Comparison of ENCODE assay signal across 1 cellular context in the genomic region with DNA sequence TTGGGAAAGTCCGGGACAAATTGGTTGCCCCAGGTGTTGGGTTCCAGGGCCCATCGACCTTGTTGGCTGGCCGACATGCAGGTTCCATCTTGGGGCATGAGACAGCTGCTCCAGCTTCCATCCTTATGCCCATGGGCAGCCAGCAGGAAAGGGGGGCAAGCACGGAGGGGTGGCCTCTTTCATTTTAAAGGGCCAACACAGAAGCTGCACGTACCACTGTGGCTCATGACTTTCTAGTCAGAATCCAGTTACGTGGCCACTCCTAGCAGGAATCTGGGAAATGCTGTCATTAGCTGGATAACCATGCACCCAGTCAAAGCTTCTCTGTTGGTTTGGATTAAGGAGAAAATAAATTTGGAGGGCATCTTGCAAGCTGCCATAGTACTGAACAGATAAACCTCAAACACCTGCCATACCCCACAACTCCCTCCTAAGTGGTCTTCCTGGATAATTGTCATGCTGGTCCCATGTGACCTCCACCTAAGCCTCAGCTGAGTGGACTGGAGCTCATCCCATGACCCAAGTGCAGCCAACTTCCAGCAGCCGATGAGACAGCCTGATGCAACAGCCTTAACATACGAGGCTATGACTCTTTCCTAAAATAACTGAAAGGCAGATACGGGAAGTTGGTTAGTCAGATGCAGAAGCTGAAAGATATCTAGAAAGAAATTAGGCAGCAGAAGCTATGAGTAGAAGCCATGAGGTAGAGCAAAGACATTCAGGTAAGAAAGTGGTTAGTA.
TF ChIP-seq lines count a peak whose summit lies in the region.

No MANE protein-coding gene starts in this region.

TF ChIP-seq in K562, 482 proteins besides CTCF, POLR2A, EP300 and RAD21 (continued from another document and continues in another):
- TF ChIP-seq, protein P1, sequence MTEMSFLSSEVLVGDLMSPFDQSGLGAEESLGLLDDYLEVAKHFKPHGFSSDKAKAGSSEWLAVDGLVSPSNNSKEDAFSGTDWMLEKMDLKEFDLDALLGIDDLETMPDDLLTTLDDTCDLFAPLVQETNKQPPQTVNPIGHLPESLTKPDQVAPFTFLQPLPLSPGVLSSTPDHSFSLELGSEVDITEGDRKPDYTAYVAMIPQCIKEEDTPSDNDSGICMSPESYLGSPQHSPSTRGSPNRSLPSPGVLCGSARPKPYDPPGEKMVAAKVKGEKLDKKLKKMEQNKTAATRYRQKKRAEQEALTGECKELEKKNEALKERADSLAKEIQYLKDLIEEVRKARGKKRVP (CRISPR knock-in tag; IDR thresholded peaks at IDR 0.05): peak; percentile 99
- TF ChIP-seq, protein P2, sequence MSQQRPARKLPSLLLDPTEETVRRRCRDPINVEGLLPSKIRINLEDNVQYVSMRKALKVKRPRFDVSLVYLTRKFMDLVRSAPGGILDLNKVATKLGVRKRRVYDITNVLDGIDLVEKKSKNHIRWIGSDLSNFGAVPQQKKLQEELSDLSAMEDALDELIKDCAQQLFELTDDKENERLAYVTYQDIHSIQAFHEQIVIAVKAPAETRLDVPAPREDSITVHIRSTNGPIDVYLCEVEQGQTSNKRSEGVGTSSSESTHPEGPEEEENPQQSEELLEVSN (IDR thresholded peaks at IDR 0.05; ENCODE audit: borderline replicate concordance in 1 of 2, extremely low read depth in 1 of 2, insufficient read depth in 1 of 2, insufficient read length in 1 of 2, low read depth in 1 of 2, low read length in 1 of 2, poor library complexity in 1 of 2, severe bottlenecking in 1 of 2): no peak
- TF ChIP-seq JUN (IDR thresholded peaks at IDR 0.05; ENCODE audit: borderline replicate concordance, low read depth, low read length) (peak; percentile 78), JUN (CRISPR knock-in tag; IDR thresholded peaks at IDR 0.05; ENCODE audit: borderline replicate concordance) (no peak), PHF20 (IDR thresholded peaks at IDR 0.05; ENCODE audit: partially characterized antibody) (no peak), FOXK2 (conservative IDR thresholded peaks at IDR 0.05 in 1 of 2, IDR thresholded peaks at IDR 0.05 in 1 of 2; ENCODE audit: low read depth in 2 of 2) (no peak), PKNOX1 (IDR thresholded peaks at IDR 0.05) (peak; percentile 37; the same call in 1 of the 2 replicates), MECOM (CRISPR knock-in tag; IDR thresholded peaks at IDR 0.05) (peak; percentile 39), JUND (IDR thresholded peaks at IDR 0.05; ENCODE audit: borderline replicate concordance, low read depth, low read length) (peak; percentile 91), JUND (tag; IDR thresholded peaks at IDR 0.05; ENCODE audit: borderline replicate concordance, low read depth, low read length) (peak; percentile 81; the same call in 1 of the 3 replicates), ZNF184 (CRISPR knock-in tag; IDR thresholded peaks at IDR 0.05) (no peak), ELF1 (tag; IDR thresholded peaks at IDR 0.05) (0 out of 2 replicates have a peak, but pooled peaks have one; percentile 14), SREBF2 (CRISPR knock-in tag; IDR thresholded peaks at IDR 0.05) (no peak), ZNF551 (CRISPR knock-in tag; IDR thresholded peaks at IDR 0.05) (no peak), ZBTB12 (CRISPR knock-in tag; IDR thresholded peaks at IDR 0.05) (peak; percentile 53), DPF2 (IDR thresholded peaks at IDR 0.05) (peak; percentile 65; the same call in 1 of the 2 replicates), GATA2 (CRISPR knock-in tag; IDR thresholded peaks at IDR 0.05) (0 out of 2 replicates have a peak, but pooled peaks have one; percentile 19), RCOR1 (IDR thresholded peaks at IDR 0.05; ENCODE audit: borderline replicate concordance in 1 of 2, low read depth in 2 of 2, low read length in 2 of 2) (peak in 1 of 2 experiments; percentile 55; a peak in 1 of 4 replicates), PBX2 (CRISPR knock-in tag; IDR thresholded peaks at IDR 0.05; ENCODE audit: low read depth) (no peak), PBX2 (tag; conservative IDR thresholded peaks at IDR 0.05; ENCODE audit: low read depth) (0 out of 2 replicates have a peak, but pooled peaks have one; percentile 10), ETV1 (tag; conservative IDR thresholded peaks at IDR 0.05; ENCODE audit: low read depth) (peak; percentile 39; the same call in 1 of the 2 replicates), USF2 (CRISPR knock-in tag; IDR thresholded peaks at IDR 0.05) (peak; percentile 81), ZNF76 (CRISPR knock-in tag; IDR thresholded peaks at IDR 0.05; ENCODE audit: borderline replicate concordance) (peak; percentile 79; the same call in 1 of the 2 replicates), TOE1 (IDR thresholded peaks at IDR 0.05; ENCODE audit: borderline replicate concordance) (peak; percentile 85; the same call in 1 of the 2 replicates), TOE1 (CRISPR knock-in tag; IDR thresholded peaks at IDR 0.05; ENCODE audit: borderline replicate concordance, low read depth) (no peak), HEY1 (CRISPR knock-in tag; IDR thresholded peaks at IDR 0.05; ENCODE audit: borderline replicate concordance) (0 out of 2 replicates have a peak, but pooled peaks have one; percentile 52), PTTG1 (tag; IDR thresholded peaks at IDR 0.05; ENCODE audit: low read depth) (peak; percentile 83), NR2C2 (CRISPR knock-in tag; IDR thresholded peaks at IDR 0.05) (no peak), NR2C2 (tag; IDR thresholded peaks at IDR 0.05) (peak; percentile 90)
- TF ChIP-seq, protein P3, sequence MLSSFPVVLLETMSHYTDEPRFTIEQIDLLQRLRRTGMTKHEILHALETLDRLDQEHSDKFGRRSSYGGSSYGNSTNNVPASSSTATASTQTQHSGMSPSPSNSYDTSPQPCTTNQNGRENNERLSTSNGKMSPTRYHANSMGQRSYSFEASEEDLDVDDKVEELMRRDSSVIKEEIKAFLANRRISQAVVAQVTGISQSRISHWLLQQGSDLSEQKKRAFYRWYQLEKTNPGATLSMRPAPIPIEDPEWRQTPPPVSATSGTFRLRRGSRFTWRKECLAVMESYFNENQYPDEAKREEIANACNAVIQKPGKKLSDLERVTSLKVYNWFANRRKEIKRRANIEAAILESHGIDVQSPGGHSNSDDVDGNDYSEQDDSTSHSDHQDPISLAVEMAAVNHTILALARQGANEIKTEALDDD (IDR thresholded peaks at IDR 0.05): peak; percentile 94
- TF ChIP-seq, protein P4, sequence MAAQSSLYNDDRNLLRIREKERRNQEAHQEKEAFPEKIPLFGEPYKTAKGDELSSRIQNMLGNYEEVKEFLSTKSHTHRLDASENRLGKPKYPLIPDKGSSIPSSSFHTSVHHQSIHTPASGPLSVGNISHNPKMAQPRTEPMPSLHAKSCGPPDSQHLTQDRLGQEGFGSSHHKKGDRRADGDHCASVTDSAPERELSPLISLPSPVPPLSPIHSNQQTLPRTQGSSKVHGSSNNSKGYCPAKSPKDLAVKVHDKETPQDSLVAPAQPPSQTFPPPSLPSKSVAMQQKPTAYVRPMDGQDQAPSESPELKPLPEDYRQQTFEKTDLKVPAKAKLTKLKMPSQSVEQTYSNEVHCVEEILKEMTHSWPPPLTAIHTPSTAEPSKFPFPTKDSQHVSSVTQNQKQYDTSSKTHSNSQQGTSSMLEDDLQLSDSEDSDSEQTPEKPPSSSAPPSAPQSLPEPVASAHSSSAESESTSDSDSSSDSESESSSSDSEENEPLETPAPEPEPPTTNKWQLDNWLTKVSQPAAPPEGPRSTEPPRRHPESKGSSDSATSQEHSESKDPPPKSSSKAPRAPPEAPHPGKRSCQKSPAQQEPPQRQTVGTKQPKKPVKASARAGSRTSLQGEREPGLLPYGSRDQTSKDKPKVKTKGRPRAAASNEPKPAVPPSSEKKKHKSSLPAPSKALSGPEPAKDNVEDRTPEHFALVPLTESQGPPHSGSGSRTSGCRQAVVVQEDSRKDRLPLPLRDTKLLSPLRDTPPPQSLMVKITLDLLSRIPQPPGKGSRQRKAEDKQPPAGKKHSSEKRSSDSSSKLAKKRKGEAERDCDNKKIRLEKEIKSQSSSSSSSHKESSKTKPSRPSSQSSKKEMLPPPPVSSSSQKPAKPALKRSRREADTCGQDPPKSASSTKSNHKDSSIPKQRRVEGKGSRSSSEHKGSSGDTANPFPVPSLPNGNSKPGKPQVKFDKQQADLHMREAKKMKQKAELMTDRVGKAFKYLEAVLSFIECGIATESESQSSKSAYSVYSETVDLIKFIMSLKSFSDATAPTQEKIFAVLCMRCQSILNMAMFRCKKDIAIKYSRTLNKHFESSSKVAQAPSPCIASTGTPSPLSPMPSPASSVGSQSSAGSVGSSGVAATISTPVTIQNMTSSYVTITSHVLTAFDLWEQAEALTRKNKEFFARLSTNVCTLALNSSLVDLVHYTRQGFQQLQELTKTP (IDR thresholded peaks at IDR 0.05; ENCODE audit: low read depth in 1 of 2, partially characterized antibody in 2 of 2): peak; percentile 63 to 70
